ENCODE assay signal across 1 cellular context in genomic region chr17:27810902-27811557, GRCh38.
TF ChIP-seq lines count a peak whose summit lies in the region.

No MANE protein-coding gene starts in this region.

TF ChIP-seq in GM12878, 131 proteins besides CTCF, POLR2A, EP300 and RAD21:
- TF ChIP-seq CBX5 (IDR thresholded peaks at IDR 0.05; ENCODE audit: low read depth) (no peak), CHD4 (IDR thresholded peaks at IDR 0.05) (no peak), MLLT1 (IDR thresholded peaks at IDR 0.05) (no peak), ATF7 (IDR thresholded peaks at IDR 0.05; ENCODE audit: low read depth) (no peak), RELB (IDR thresholded peaks at IDR 0.05; ENCODE audit: low read depth) (no peak), KLF5 (IDR thresholded peaks at IDR 0.05; ENCODE audit: partially characterized antibody) (no peak), KAT2A (conservative IDR thresholded peaks at IDR 0.05; ENCODE audit: control insufficient read depth, low read depth, low read length) (no peak), IRF3 (IDR thresholded peaks at IDR 0.05) (no peak), FOXK2 (IDR thresholded peaks at IDR 0.05) (no peak), SKIL (IDR thresholded peaks at IDR 0.05; ENCODE audit: low read depth, poor library complexity, severe bottlenecking) (no peak), IRF4 (IDR thresholded peaks at IDR 0.05; ENCODE audit: low read depth, low read length) (no peak), SUZ12 (IDR thresholded peaks at IDR 0.05; ENCODE audit: unreplicated experiment) (no peak), TCF12 (IDR thresholded peaks at IDR 0.05; ENCODE audit: low read depth, low read length) (no peak), EZH2 (IDR thresholded peaks at IDR 0.05; ENCODE audit: borderline replicate concordance, control insufficient read depth, low read depth, low read length) (no peak), SPI1 (IDR thresholded peaks at IDR 0.05; ENCODE audit: borderline replicate concordance, insufficient read depth, low read depth, low read length) (no peak), NFXL1 (IDR thresholded peaks at IDR 0.05; ENCODE audit: borderline replicate concordance) (no peak), STAT1 (conservative IDR thresholded peaks at IDR 0.05) (no peak), NR2F1 (conservative IDR thresholded peaks at IDR 0.05) (no peak), PAX5 (IDR thresholded peaks at IDR 0.05; ENCODE audit: borderline replicate concordance, low read depth, low read length) (no peak), SUPT20H (IDR thresholded peaks at IDR 0.05; ENCODE audit: borderline replicate concordance, control insufficient read depth, low read depth, low read length) (no peak)
